8 cellular contexts compared by ENCODE assay signal in the genomic region with DNA sequence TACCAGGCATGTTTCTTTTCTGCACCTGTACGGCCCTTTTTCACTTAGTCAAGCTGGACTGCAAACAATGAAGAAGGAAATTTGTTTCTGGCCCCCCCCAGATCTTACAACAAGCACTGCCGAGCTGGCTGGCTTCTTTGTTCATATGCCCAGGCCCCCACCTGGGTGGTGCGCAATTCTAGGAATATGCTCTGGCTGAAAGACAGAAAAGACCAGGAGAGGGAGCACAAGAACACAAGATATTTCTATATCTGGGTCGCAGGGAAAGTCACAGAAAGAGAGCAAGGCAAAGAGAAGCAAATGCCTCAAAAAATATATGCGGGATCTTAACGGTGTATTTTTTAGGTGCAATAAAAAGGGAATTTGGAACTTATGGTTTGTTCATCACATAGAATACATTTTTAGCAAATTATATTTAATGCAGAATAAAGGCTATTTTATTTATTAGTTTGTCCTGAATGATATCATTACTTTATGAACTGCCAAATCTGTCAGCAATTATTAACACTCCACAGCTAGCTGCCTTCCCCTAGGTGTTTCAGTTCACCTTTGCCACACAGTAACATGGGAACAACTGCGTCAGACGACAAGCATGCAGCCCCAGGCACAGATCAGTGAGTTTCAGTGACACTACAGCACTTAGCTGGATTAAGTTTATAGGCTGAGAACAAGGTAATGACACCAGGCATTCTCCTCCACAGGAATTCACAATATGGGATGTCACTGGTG.
DNase-seq lines count a peak whose midpoint lies in the region; ATAC-seq, FAIRE-seq and TF ChIP-seq lines count a peak whose summit lies in the region.

No MANE protein-coding gene starts in this region.

- H3K9ac ChIP-seq in OCI-LY1 (ENCODE audit: low read length) (no peak overlapping the region), HepG2 (ENCODE audit: insufficient read depth, low read depth, low read length) (no peak overlapping the region)

- no peak overlapping the region for H3K4me2 ChIP-seq in OCI-LY1 (ENCODE audit: low read length)
- no peak overlapping the region for H3K4me2 ChIP-seq in HepG2 (ENCODE audit: low read depth, low read length)

- no peak for DNase-seq in CD8-positive, alpha-beta T cell
- DNase-seq in HuH-7 (ENCODE audit: low spot score), result peak; percentile 46
- no peak for DNase-seq in chondrocyte (ENCODE audit: low spot score)
- DNase-seq in HepG2 (ENCODE audit: low spot score), result peak; percentile 37
- DNase-seq in aorta, result no peak
- no peak for DNase-seq in NCI-H1048 (lab: John Stamatoyannopoulos, UW)

- H2AFZ ChIP-seq in OCI-LY1 (ENCODE audit: low read length) (no peak overlapping the region), HepG2 (ENCODE audit: low read length) (no peak overlapping the region)

- peaks cover 54% of the 10 kb centered on the region for H3K36me3 Mint-ChIP-seq in CD8-positive, alpha-beta T cell
- no peaks in the 10 kb centered on the region for H3K36me3 Mint-ChIP-seq in chondrocyte (ENCODE audit: low read depth)

- H3F3A ChIP-seq in OCI-LY1 (ENCODE audit: insufficient read depth, low read length), result 0 out of 2 replicates have a peak, but pooled peaks cover 3% of the 10 kb centered on the region

- H4K20me1 ChIP-seq in OCI-LY1 (ENCODE audit: insufficient read depth, low read length) (no peaks in the 10 kb centered on the region), HepG2 (ENCODE audit: insufficient read depth, low read length) (no peaks in the 10 kb centered on the region)

- H3K4me3 ChIP-seq in CD8-positive, alpha-beta T cell (ENCODE audit: low read depth, low read length), result no peak overlapping the region
- H3K4me3 ChIP-seq in OCI-LY1 (ENCODE audit: low read depth, low read length, poor library complexity, severe bottlenecking) (no peak overlapping the region), HepG2 (replicated peaks in 1 of 3; ENCODE audit: insufficient read depth in 1 of 3, low read depth in 2 of 3, low read length in 3 of 3) (no peak overlapping the region), aorta (ENCODE audit: low read length in 2 of 2) (no peak overlapping the region)

- peaks cover 26% of the 10 kb centered on the region for H3K4me1 Mint-ChIP-seq in CD8-positive, alpha-beta T cell (ENCODE audit: low read depth)
- H3K4me1 Mint-ChIP-seq in chondrocyte (ENCODE audit: low read depth), result peaks cover 17% of the 10 kb centered on the region

- TF ChIP-seq EP300 in HepG2 (IDR thresholded peaks at IDR 0.05; ENCODE audit: low read depth in 2 of 2, low read length in 2 of 2) (no peak), HepG2 (CRISPR knock-in tag; IDR thresholded peaks at IDR 0.05; ENCODE audit: borderline replicate concordance) (no peak)

- intact Hi-C loops in CD8-positive, alpha-beta T cell (cut with DNase I, micrococcal nuclease), result loop anchor here in 1 of 2 experiments (1.0 to 2.0 kb wide), 3 partner anchors 26 to 509 kb away; no protein-coding TSS in a partner anchor
- intact Hi-C loops in HepG2 (cut with micrococcal nuclease; ENCODE audit: unreplicated experiment) (loop anchor here (1.0 to 10.0 kb wide), 3 partner anchors 30 to 423 kb away; no protein-coding TSS in a partner anchor), aorta (cut with DNase I) (loop anchor here (1.0 to 10.0 kb wide), 5 partner anchors 124 to 508 kb away; no protein-coding TSS in a partner anchor)

- no peaks in the 10 kb centered on the region for H3K27me3 ChIP-seq in CD8-positive, alpha-beta T cell (ENCODE audit: insufficient read depth, low read length)
- H3K27me3 ChIP-seq in OCI-LY1 (ENCODE audit: insufficient read depth, low read length) (no peaks in the 10 kb centered on the region), HepG2 (ENCODE audit: control insufficient read depth in 1 of 2, insufficient read depth in 2 of 2, low read length in 2 of 2) (peaks cover 2 to 23% of the 10 kb centered on the region in 2 experiments; a peak in 3 of 5 replicates), aorta (ENCODE audit: control insufficient read depth in 1 of 2, insufficient read depth in 2 of 2, low read length in 1 of 2) (no peaks in the 10 kb centered on the region)

- H3K36me3 ChIP-seq in CD8-positive, alpha-beta T cell (ENCODE audit: insufficient read depth, low read length), result peaks cover 10% of the 10 kb centered on the region
- H3K36me3 ChIP-seq in OCI-LY1 (ENCODE audit: insufficient read depth, low read length) (peaks cover 92% of the 10 kb centered on the region), HepG2 (replicated peaks in 1 of 2; ENCODE audit: control insufficient read depth in 1 of 2, insufficient read depth in 2 of 2, low read length in 2 of 2) (no peaks in the 10 kb centered on the region), aorta (ENCODE audit: control insufficient read depth in 1 of 2, insufficient read depth in 2 of 2, low read length in 1 of 2) (no peaks in the 10 kb centered on the region)

- no peak for TF ChIP-seq RAD21 in HepG2 (CRISPR knock-in tag; IDR thresholded peaks at IDR 0.05)

- in situ Hi-C loops in HepG2 (cut with HindIII; ENCODE audit: extremely low pct_ligation_motif_present, low pct_unique_long_range_greater_than_20kb), result no loop called here

- H3K9me2 ChIP-seq in OCI-LY1 (ENCODE audit: low read depth, low read length), result no peaks in the 10 kb centered on the region

- FAIRE-seq in HepG2 (lab: Jason Lieb, UNC), result no peak

- CTCF ChIA-PET in CD8-positive, alpha-beta T cell (lab: Charles Lee), result interaction anchor here (0.8 to 3.1 kb wide), 16 partner anchors 11 to 511 kb away, joined by 3 to 15 read pairs (median 5); no protein-coding TSS in a partner anchor
- CTCF ChIA-PET in HepG2 (lab: Yijun Ruan, JAX; ENCODE audit: low intra/inter-chr PET ratio, low total read pairs), result interaction anchor here (2.0 kb wide), 1 partner anchor 508 kb away, joined by 8 read pairs; no protein-coding TSS in a partner anchor

- no peak for TF ChIP-seq POLR2A in HepG2 (IDR thresholded peaks at IDR 0.05; ENCODE audit: insufficient read depth in 1 of 2, low read depth in 2 of 2, low read length in 2 of 2)

- H3K79me2 ChIP-seq in OCI-LY1 (ENCODE audit: insufficient read depth, low read length), result 0 out of 2 replicates have a peak, but pooled peaks cover 3% of the 10 kb centered on the region
- no peaks in the 10 kb centered on the region for H3K79me2 ChIP-seq in HepG2 (ENCODE audit: insufficient read depth, low read length)

- no peaks in the 10 kb centered on the region for H3K9me3 Mint-ChIP-seq in CD8-positive, alpha-beta T cell
- no peaks in the 10 kb centered on the region for H3K9me3 Mint-ChIP-seq in chondrocyte (ENCODE audit: low read depth)

- BruUV-seq in HepG2 (replicated peaks; lab: Mats Ljungman, UMichigan), result no TSS peak

- no peak overlapping the region for H3K4me3 Mint-ChIP-seq in CD8-positive, alpha-beta T cell
- no peak overlapping the region for H3K4me3 Mint-ChIP-seq in chondrocyte (ENCODE audit: unreplicated experiment)

- H3K27ac Mint-ChIP-seq in CD8-positive, alpha-beta T cell, result no peak overlapping the region
- no peak overlapping the region for H3K27ac Mint-ChIP-seq in chondrocyte (ENCODE audit: unreplicated experiment)

- peak; percentile 65 for ATAC-seq in CD8-positive, alpha-beta T cell
- ATAC-seq in HepG2, result peak; percentile 89
- peak; percentile 63 for ATAC-seq in aorta (ENCODE audit: low FRiP score)
- ATAC-seq in GM18907 (IDR thresholded peaks at IDR 0.05; ENCODE audit: unreplicated experiment), result no peak

- POLR2A ChIA-PET in CD8-positive, alpha-beta T cell (lab: Charles Lee), result no interaction called here
- POLR2A ChIA-PET in HepG2 (lab: Yijun Ruan, JAX), result no interaction called here

- no peaks in the 10 kb centered on the region for H3K9me3 ChIP-seq in CD8-positive, alpha-beta T cell (ENCODE audit: low read length)
- H3K9me3 ChIP-seq in OCI-LY1 (ENCODE audit: low read length) (no peaks in the 10 kb centered on the region), HepG2 (ENCODE audit: low read length) (no peaks in the 10 kb centered on the region), aorta (ENCODE audit: control insufficient read depth, low read length) (no peaks in the 10 kb centered on the region)

- peak; percentile 39 for TF ChIP-seq CTCF in CD8-positive, alpha-beta T cell (IDR thresholded peaks at IDR 0.05)
- TF ChIP-seq CTCF in OCI-LY1 (IDR thresholded peaks at IDR 0.05; ENCODE audit: low read length) (peak; percentile 27; the same call in 1 of the 2 replicates), chondrocyte (IDR thresholded peaks at IDR 0.05) (peak; percentile 90), HepG2 (CRISPR knock-in tag; IDR thresholded peaks at IDR 0.05) (peak; percentile 58)

- no peak overlapping the region for H3K27ac ChIP-seq in CD8-positive, alpha-beta T cell (ENCODE audit: low read depth, low read length)
- H3K27ac ChIP-seq in OCI-LY1 (ENCODE audit: low read depth, low read length, poor library complexity, severe bottlenecking) (no peak overlapping the region), HepG2 (ENCODE audit: extremely low read length, insufficient read depth, low read length) (no peak overlapping the region), aorta (ENCODE audit: low read depth in 1 of 2, low read length in 2 of 2) (no peak overlapping the region)

- H3K27me3 Mint-ChIP-seq in CD8-positive, alpha-beta T cell (ENCODE audit: low read depth), result no peaks in the 10 kb centered on the region
- no peaks in the 10 kb centered on the region for H3K27me3 Mint-ChIP-seq in chondrocyte (ENCODE audit: low read depth)

- 4% methylated on average over 7 of the region's 8 CpGs for WGBS in HepG2 (ENCODE audit: low lambda C conversion rate)
- WGBS in aorta, 2 donors, result 19 to 22% methylated on average over 8 of the region's 8 CpGs

- H3K4me1 ChIP-seq in CD8-positive, alpha-beta T cell (ENCODE audit: insufficient read depth, low read length), result peaks cover 9% of the 10 kb centered on the region
- H3K4me1 ChIP-seq in OCI-LY1 (ENCODE audit: insufficient read depth, low read length, severe bottlenecking) (no peaks in the 10 kb centered on the region), HepG2 (ENCODE audit: insufficient read depth, low read length) (no peaks in the 10 kb centered on the region), aorta (ENCODE audit: control insufficient read depth in 1 of 2, insufficient read depth in 2 of 2, low read length in 2 of 2) (no peaks in the 10 kb centered on the region)

TF ChIP-seq in HepG2, 621 proteins besides CTCF, POLR2A, EP300 and RAD21 (continues in another document):
- TF ChIP-seq ZFP90 (CRISPR knock-in tag; IDR thresholded peaks at IDR 0.05; ENCODE audit: borderline replicate concordance), result no peak
- TF ChIP-seq, protein P1, sequence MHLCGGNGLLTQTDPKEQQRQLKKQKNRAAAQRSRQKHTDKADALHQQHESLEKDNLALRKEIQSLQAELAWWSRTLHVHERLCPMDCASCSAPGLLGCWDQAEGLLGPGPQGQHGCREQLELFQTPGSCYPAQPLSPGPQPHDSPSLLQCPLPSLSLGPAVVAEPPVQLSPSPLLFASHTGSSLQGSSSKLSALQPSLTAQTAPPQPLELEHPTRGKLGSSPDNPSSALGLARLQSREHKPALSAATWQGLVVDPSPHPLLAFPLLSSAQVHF (CRISPR knock-in tag; IDR thresholded peaks at IDR 0.05), result no peak
- TF ChIP-seq, protein P2, sequence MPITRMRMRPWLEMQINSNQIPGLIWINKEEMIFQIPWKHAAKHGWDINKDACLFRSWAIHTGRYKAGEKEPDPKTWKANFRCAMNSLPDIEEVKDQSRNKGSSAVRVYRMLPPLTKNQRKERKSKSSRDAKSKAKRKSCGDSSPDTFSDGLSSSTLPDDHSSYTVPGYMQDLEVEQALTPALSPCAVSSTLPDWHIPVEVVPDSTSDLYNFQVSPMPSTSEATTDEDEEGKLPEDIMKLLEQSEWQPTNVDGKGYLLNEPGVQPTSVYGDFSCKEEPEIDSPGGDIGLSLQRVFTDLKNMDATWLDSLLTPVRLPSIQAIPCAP (CRISPR knock-in tag; IDR thresholded peaks at IDR 0.05; ENCODE audit: low read depth), result no peak

Comparison
In these comparisons a context has a peak if more than half of its experiments do, and no peak if none do; other contexts are left out.
1. DNase-seq: peak in HuH-7 (single experiment) and HepG2 (single experiment); none in CD8-positive, alpha-beta T cell (0 of 7), chondrocyte (single experiment), aorta (0 of 2) and NCI-H1048 (single experiment).
2. CTCF ChIP-seq: peak in every context shown above with its lines; median percentile 90 in chondrocyte; 58 in HepG2; 39 in CD8-positive, alpha-beta T cell; 27 in OCI-LY1.